In the genomic region with DNA sequence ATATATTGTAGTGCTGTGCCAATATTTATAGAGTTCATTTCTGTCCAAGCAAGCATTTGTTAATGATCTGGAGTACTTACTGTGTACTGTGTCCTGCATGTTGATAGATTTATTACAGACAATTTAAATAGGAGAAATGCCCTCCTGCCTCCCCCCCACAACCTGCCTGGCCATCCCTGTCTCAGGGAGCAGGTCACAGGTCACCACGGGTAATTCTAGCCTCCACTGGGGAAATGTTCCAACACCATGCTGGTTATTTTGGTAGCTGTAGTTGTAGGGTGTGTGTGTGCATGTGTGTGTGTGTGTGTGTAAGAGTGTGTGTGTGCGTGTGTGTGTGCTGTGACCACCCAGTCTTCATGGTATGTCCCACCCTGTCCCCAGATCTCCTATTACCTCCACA, we compare ENCODE assay signal across 15 cellular contexts.
DNase-seq lines count a peak whose midpoint lies in the region; TF ChIP-seq lines count a peak whose summit lies in the region.
"Had no signal": no experiment of that assay in that cellular context is flagged by ENCODE, and none has a peak within 500 bp of the region (broad histone marks: within the 10 kb centered on the region; RNA-seq: fewer than 3 reads in every experiment).

No MANE protein-coding gene starts in this region.

- DNase-seq in NCI-H1092 treated with DMSO at 0.1 percent for 48 hours (lab: John Stamatoyannopoulos, UW) (peak; percentile 44), NCI-H1092 (lab: John Stamatoyannopoulos, UW) (no peak), NCI-H69 (lab: John Stamatoyannopoulos, UW) (peak; percentile 52), left kidney (ENCODE audit: low read depth, low spot score) (peak; percentile 59), neural progenitor cell (ENCODE audit: low spot score) (no peak), DMS 273 treated with DMSO at 0.1 percent for 48 hours (lab: John Stamatoyannopoulos, UW) (no peak), posterior cingulate gyrus (no peak)
- DNase-seq: ACHN; Caco-2; CD4-positive, alpha-beta T cell; GDM1; HCEC 1CT had no signal

- H3K27ac ChIP-seq in neural progenitor cell, result no peak overlapping the region
- H3K27ac ChIP-seq: C4-2B, HL-60 had no signal

- no peaks in the 10 kb centered on the region for H4K20me1 ChIP-seq in neural progenitor cell (ENCODE audit: low read depth)

- TF ChIP-seq CTCF in neural progenitor cell (IDR thresholded peaks at IDR 0.05), result no peak

- H3K4me3 ChIP-seq in neural progenitor cell, result no peak overlapping the region
- H3K4me3 ChIP-seq: GM23338 had no signal

- no peak overlapping the region for H3K9ac ChIP-seq in neural progenitor cell

- H3K4me3 Mint-ChIP-seq in neural progenitor cell, result no peak overlapping the region
- H3K4me3 Mint-ChIP-seq: CD4-positive, alpha-beta T cell; GM23338 had no signal

- H3K4me1 ChIP-seq in neural progenitor cell, result no peaks in the 10 kb centered on the region
- H3K4me1 ChIP-seq: Caco-2 had no signal

- no peaks in the 10 kb centered on the region for H3F3A ChIP-seq in neural progenitor cell (ENCODE audit: low read depth)

- H3K36me3 Mint-ChIP-seq in neural progenitor cell, result no peaks in the 10 kb centered on the region

- H3K9me3 Mint-ChIP-seq in neural progenitor cell, result no peaks in the 10 kb centered on the region
- H3K9me3 Mint-ChIP-seq: GM23338 had no signal

- H3K4me1 Mint-ChIP-seq in neural progenitor cell, result no peaks in the 10 kb centered on the region
- H3K4me1 Mint-ChIP-seq: GM23338 had no signal

- H3K27me3 Mint-ChIP-seq in neural progenitor cell (ENCODE audit: insufficient read depth, low read depth), result peaks cover 2% of the 10 kb centered on the region
- H3K27me3 Mint-ChIP-seq: CD4-positive, alpha-beta T cell had no signal

- H3K9me3 ChIP-seq in neural progenitor cell (ENCODE audit: low read depth), result no peaks in the 10 kb centered on the region
- H3K9me3 ChIP-seq: Caco-2 had no signal

- H3K4me2 ChIP-seq in neural progenitor cell, result no peak overlapping the region
- H3K4me2 ChIP-seq: GM23338 had no signal

- H3K27me3 ChIP-seq in neural progenitor cell, result no peaks in the 10 kb centered on the region

- H2AFZ ChIP-seq in neural progenitor cell (replicated peaks), result peak overlapping the region; percentile 9
- H2AFZ ChIP-seq: GM23338 had no signal

- H3K36me3 ChIP-seq in neural progenitor cell, result no peaks in the 10 kb centered on the region

- intact Hi-C loops in posterior cingulate gyrus (cut with DNase I), result no loop called here

- no peak overlapping the region for H3K27ac Mint-ChIP-seq in neural progenitor cell
- H3K27ac Mint-ChIP-seq: CD4-positive, alpha-beta T cell; GM23338 had no signal

- H3K79me2 ChIP-seq in neural progenitor cell (ENCODE audit: low read depth), result no peaks in the 10 kb centered on the region

Comparison
In these comparisons a context has a peak if more than half of its experiments do, and no peak if none do; other contexts are left out.
1. DNase-seq: peak in NCI-H1092 treated with DMSO at 0.1 percent for 48 hours (single experiment), NCI-H69 (single experiment) and left kidney (single experiment); none in NCI-H1092 (single experiment), neural progenitor cell (single experiment), DMS 273 treated with DMSO at 0.1 percent for 48 hours (single experiment) and posterior cingulate gyrus (0 of 10).